ENCODE assay signal across 10 cellular contexts in genomic region chr4:183335369-183335940, GRCh38. TPM values are rescaled to one million over a fixed set of nuclear protein-coding genes. Genes with fewer than 3 reads are reported as not detected.
DNase-seq lines count a peak whose midpoint lies in the region; ATAC-seq, FAIRE-seq and TF ChIP-seq lines count a peak whose summit lies in the region.
"Had no signal": no experiment of that assay in that cellular context is flagged by ENCODE, and none has a peak within 500 bp of the region (broad histone marks: within the 10 kb centered on the region; RNA-seq: fewer than 3 reads in every experiment).

No MANE protein-coding gene starts in this region.

- FAIRE-seq in K562 (lab: Jason Lieb, UNC) = no peak

- CTCF ChIA-PET in K562 (lab: Yijun Ruan, JAX; ENCODE audit: low intra/inter-chr PET ratio) = no interaction called here

- no peaks in the 10 kb centered on the region for H4K20me1 ChIP-seq in K562 (replicated peaks; ENCODE audit: control insufficient read depth, insufficient read depth, low read length)

- intact Hi-C loops in K562 (cut with micrococcal nuclease) = no loop called here
- intact Hi-C loops in esophagus squamous epithelium (cut with DNase I) = no loop called here

- H3K4me1 ChIP-seq in K562 (replicated peaks in 1 of 2; ENCODE audit: control insufficient read depth in 2 of 2, insufficient read depth in 2 of 2, low read length in 2 of 2) = peaks cover 0 to 8% of the 10 kb centered on the region in 2 experiments; a peak in 3 of 5 replicates
- H3K4me1 ChIP-seq in esophagus squamous epithelium = peaks cover 0 to 22% (median 6%) of the 10 kb centered on the region in 3 donors

- no peak overlapping the region; the same call in 1 of the 2 replicates for H3K4me2 ChIP-seq in K562 (ENCODE audit: insufficient read depth, low read length)

- no peak for TF ChIP-seq CTCF in AG10803 (conservative IDR thresholded peaks at IDR 0.05; ENCODE audit: low read length)
- no peak for TF ChIP-seq CTCF in K562 (IDR thresholded peaks at IDR 0.05 in 2 of 3, conservative IDR thresholded peaks at IDR 0.05 in 1 of 3; ENCODE audit: insufficient read depth in 2 of 3, low read depth in 1 of 3, low read length in 3 of 3)
- no peak for TF ChIP-seq CTCF in esophagus squamous epithelium (IDR thresholded peaks at IDR 0.05)

- H3K4me3 ChIP-seq in AG10803 (ENCODE audit: low read length) (no peak overlapping the region), K562 (no peak overlapping the region), esophagus squamous epithelium (no peak overlapping the region)

- peak overlapping the region; percentile 67 for H2AFZ ChIP-seq in K562 (ENCODE audit: low read depth, low read length)

- H3K27ac ChIP-seq in K562 (ENCODE audit: extremely low read depth, low read depth, low read length) (peak overlapping the region; percentile 47; the same call in 1 of the 3 replicates), esophagus squamous epithelium (peak overlapping the region in 1 of 4 donors; percentile 21)

- no peaks in the 10 kb centered on the region for H3K9me1 ChIP-seq in K562 (ENCODE audit: control insufficient read depth, insufficient read depth, low read length)

- no peak for TF ChIP-seq POLR2A in K562 (conservative IDR thresholded peaks at IDR 0.05)
- TF ChIP-seq POLR2A in esophagus squamous epithelium (IDR thresholded peaks at IDR 0.05) = no peak

- no peaks in the 10 kb centered on the region for H3K79me2 ChIP-seq in K562 (ENCODE audit: control insufficient read depth, insufficient read depth, low read length)

- in situ Hi-C loops in K562 (cut with MboI) = no loop called here

- no TSS peak for BruUV-seq in K562 (replicated peaks; lab: Mats Ljungman, UMichigan)

- peaks cover 2 to 21% of the 10 kb centered on the region in 2 experiments; a peak in 2 of 5 replicates for H3K27me3 ChIP-seq in K562 (ENCODE audit: control insufficient read depth in 2 of 2, insufficient read depth in 2 of 2, low read length in 2 of 2)
- no peaks in the 10 kb centered on the region for H3K27me3 ChIP-seq in esophagus squamous epithelium

- TF ChIP-seq EP300 in Ishikawa (IDR thresholded peaks at IDR 0.05; ENCODE audit: borderline replicate concordance) (peak; percentile 85), K562 (IDR thresholded peaks at IDR 0.05; ENCODE audit: low read length) (no peak; the same call in 1 of the 2 replicates)

- H3K9me3 ChIP-seq in K562 (replicated peaks; ENCODE audit: control insufficient read depth, insufficient read depth, low read depth, low read length) (no peaks in the 10 kb centered on the region), esophagus squamous epithelium (no peaks in the 10 kb centered on the region)

- TF ChIP-seq RAD21 in Ishikawa (IDR thresholded peaks at IDR 0.05; ENCODE audit: low read depth) (no peak), K562 (CRISPR knock-in tag; conservative IDR thresholded peaks at IDR 0.05 in 1 of 2, IDR thresholded peaks at IDR 0.05 in 1 of 2) (no peak)

- H3K9ac ChIP-seq in K562 (ENCODE audit: insufficient read depth in 1 of 2, low read depth in 2 of 2, low read length in 2 of 2) = no peak overlapping the region

- DNase-seq in AG10803 (ENCODE audit: low read depth) (peak; percentile 97), K562 (ENCODE audit: extremely low read depth in 1 of 4, low spot score in 3 of 4) (peak in 1 of 4 experiments; percentile 32), lung microvascular endothelial cell (ENCODE audit: low read depth in 2 of 2) (peak; percentile 66 to 97), NCI-H510A treated with DMSO at 0.1 percent for 48 hours (lab: John Stamatoyannopoulos, UW) (no peak), NCI-H1436 (lab: John Stamatoyannopoulos, UW) (no peak), esophagus squamous epithelium (lab: John Stamatoyannopoulos, UW) (no peak)
- DNase-seq in stimulated activated CD4-positive, alpha-beta T cell treated with anti-CD3 and anti-CD28 coated beads, Interleukin-1b, Interleukin-23, amount 100 ng/mL, for 48 hours = no peak
- DNase-seq: H7, NCI-H1694 had no signal

- POLR2A ChIA-PET in K562 (lab: Yijun Ruan, JAX) = no interaction called here

- peak; percentile 49 for ATAC-seq in K562

- 23% methylated on average over 3 of the region's 3 CpGs for WGBS in K562 (ENCODE audit: insufficient coverage, low coverage, missing lambda C conversion rate)
- WGBS in esophagus squamous epithelium, 2 donors = 46 to 53% methylated on average over 3 of the region's 3 CpGs

- no peaks in the 10 kb centered on the region for H3K36me3 ChIP-seq in K562 (ENCODE audit: control insufficient read depth, insufficient read depth, low read length)
- H3K36me3 ChIP-seq in esophagus squamous epithelium = no peaks in the 10 kb centered on the region

TF ChIP-seq in Ishikawa, 13 proteins besides CTCF, POLR2A, EP300 and RAD21 (continues in another document):
- TF ChIP-seq TEAD4 (IDR thresholded peaks at IDR 0.05) (peak; percentile 79), CEBPB (IDR thresholded peaks at IDR 0.05) (no peak), CREB1 (IDR thresholded peaks at IDR 0.05; ENCODE audit: low read depth) (no peak), USF1 (IDR thresholded peaks at IDR 0.05) (no peak)

TF ChIP-seq in K562, 482 proteins besides CTCF, POLR2A, EP300 and RAD21 (continues in another document):
- TF ChIP-seq SMAD4 (CRISPR knock-in tag; conservative IDR thresholded peaks at IDR 0.05) (peak; percentile 53; the same call in 1 of the 2 replicates), TRIM24 (IDR thresholded peaks at IDR 0.05) (peak; percentile 48 to 55; a peak in 3 of 4 replicates), ZNF217 (CRISPR knock-in tag; IDR thresholded peaks at IDR 0.05) (no peak), FOS (IDR thresholded peaks at IDR 0.05; ENCODE audit: extremely low read depth, insufficient read length) (peak; percentile 18), ZBTB43 (CRISPR knock-in tag; IDR thresholded peaks at IDR 0.05) (no peak)

RNA-seq across cellular contexts. Expression of gene CLDN24, which starts 13.2 kb away (rescaled TPM):
- total RNA-seq in K562 (2011; cell fraction: chromatin; rRNA removed; ENCODE audit: low replicate concordance) = not detected in 2 replicates
- total RNA-seq in K562 (2011; cell fraction: nucleolus; rRNA removed) = not detected in 2 replicates
- not detected in 2 replicates for total RNA-seq in K562 (2011; cell fraction: nucleoplasm; rRNA removed)
- total RNA-seq in K562 (2014; rRNA removed) = not detected in 2 replicates
- not detected in 2 replicates for total RNA-seq in K562 (2014; rRNA removed; fragmentation: Illumina TruSeq; extraction: Trizol)
- total RNA-seq in K562 (2015; rRNA removed; fragmentation: Illumina TruSeq; extraction: Trizol) = not detected in 2 replicates
- total RNA-seq in K562 (2021) = not detected in 2 replicates
- polyA plus RNA-seq in K562 (2011; rRNA removed) = not detected in 2 replicates
- not detected in 2 replicates for polyA plus RNA-seq in K562 (2011; cell fraction: cytosol; rRNA removed)
- not detected in 2 replicates for polyA plus RNA-seq in K562 (2011; cell fraction: nucleus; rRNA removed)
- polyA plus RNA-seq in K562 (2012) = not detected in 2 replicates
- not detected in 2 replicates for polyA plus RNA-seq in K562 (2014; fragmentation: Illumina TruSeq; extraction: Trizol)
- polyA plus RNA-seq in K562 (2014; fragmentation: Nextera tagmentation; extraction: Ambion mirVana) = not detected
- polyA plus RNA-seq in K562 (2014; rRNA removed) = not detected in 2 replicates
- not detected in 2 replicates for polyA minus RNA-seq in K562 (2011; rRNA and poly(A)+ RNA removed)
- polyA minus RNA-seq in K562 (2011; cell fraction: cytosol; rRNA and poly(A)+ RNA removed) = not detected in 2 replicates
- polyA minus RNA-seq in K562 (2011; cell fraction: nucleus; rRNA and poly(A)+ RNA removed) = not detected in 2 replicates
- not detected in 2 replicates for total RNA-seq in lung microvascular endothelial cell
- total RNA-seq in esophagus squamous epithelium = not detected
- total RNA-seq: H7 had no signal

RNA-seq across cellular contexts. Expression of gene CLDN22, which starts 15.4 kb away (rescaled TPM):
- total RNA-seq in K562 (2011; cell fraction: chromatin; rRNA removed; ENCODE audit: low replicate concordance) = not detected in 2 replicates
- not detected in 2 replicates for total RNA-seq in K562 (2011; cell fraction: nucleolus; rRNA removed)
- not detected in 2 replicates for total RNA-seq in K562 (2011; cell fraction: nucleoplasm; rRNA removed)
- total RNA-seq in K562 (2014; rRNA removed) (not detected in 2 replicates), K562 (2014; rRNA removed; fragmentation: Illumina TruSeq; extraction: Trizol) (not detected in 2 replicates), K562 (2015; rRNA removed; fragmentation: Illumina TruSeq; extraction: Trizol) (not detected in 2 replicates), K562 (2021) (not detected in 2 replicates), lung microvascular endothelial cell (not detected in 2 replicates), esophagus squamous epithelium (under 1 TPM in 1 of 4 donors, not detected in 3; 0.85 TPM)
- polyA plus RNA-seq in K562 (2011; rRNA removed) (not detected in 2 replicates), K562 (2014; fragmentation: Illumina TruSeq; extraction: Trizol) (not detected in 2 replicates), K562 (2014; fragmentation: Nextera tagmentation; extraction: Ambion mirVana) (under 1 TPM in 1 of 2 experiments, not detected in 1; 0.21 TPM), K562 (2014; rRNA removed) (0.11 TPM in 1 of 2 replicates, not detected in the other)
- polyA plus RNA-seq in K562 (2011; cell fraction: cytosol; rRNA removed) = not detected in 2 replicates
- polyA plus RNA-seq in K562 (2011; cell fraction: nucleus; rRNA removed) = not detected in 2 replicates
- 0.25 TPM in 1 of 2 replicates, not detected in the other for polyA plus RNA-seq in K562 (2012)
- polyA minus RNA-seq in K562 (2011; rRNA and poly(A)+ RNA removed) = not detected in 2 replicates
- polyA minus RNA-seq in K562 (2011; cell fraction: cytosol; rRNA and poly(A)+ RNA removed) = not detected in 2 replicates
- not detected in 2 replicates for polyA minus RNA-seq in K562 (2011; cell fraction: nucleus; rRNA and poly(A)+ RNA removed)
- total RNA-seq: H7 had no signal

Comparison
In these comparisons a context has a peak if more than half of its experiments do, and no peak if none do; other contexts are left out.
1. DNase-seq: peak in AG10803 (single experiment) and lung microvascular endothelial cell (2 of 2); none in stimulated activated CD4-positive, alpha-beta T cell treated with anti-CD3 and anti-CD28 coated beads, Interleukin-1b, Interleukin-23, amount 100 ng/mL, for 48 hours (single experiment), NCI-H510A treated with DMSO at 0.1 percent for 48 hours (single experiment), NCI-H1436 (single experiment) and esophagus squamous epithelium (single experiment).